Comparison of ENCODE assay signal across 17 cellular contexts in the genomic region with DNA sequence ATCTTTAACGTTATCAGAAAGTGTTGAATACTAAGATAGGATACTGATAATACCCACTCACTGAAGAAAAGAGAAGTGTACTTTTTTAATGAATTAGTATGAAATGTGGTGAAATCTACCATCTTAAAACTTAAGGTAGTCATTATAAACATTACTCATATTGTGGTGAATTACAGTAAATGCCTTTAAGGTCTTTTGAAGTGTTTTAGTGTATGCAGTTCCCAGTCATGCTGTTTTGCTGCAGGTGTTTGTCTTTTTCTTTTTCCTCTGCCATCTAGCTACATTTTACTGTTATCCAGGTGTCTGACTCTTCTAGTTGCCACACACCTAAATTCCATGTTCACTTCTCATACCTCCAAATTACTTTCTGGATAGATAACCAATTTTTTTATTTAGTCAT.
"Had no signal": no experiment of that assay in that cellular context is flagged by ENCODE, and none has a peak within 500 bp of the region (broad histone marks: within the 10 kb centered on the region; RNA-seq: fewer than 3 reads in every experiment).

No MANE protein-coding gene starts in this region.

- ATAC-seq: activated CD4-positive, CD25-positive, alpha-beta regulatory T cell treated with anti-CD3 and anti-CD28 coated beads, Interleukin-2, amount 50 U/mL, for 24 hours; activated CD8-positive, alpha-beta T cell treated with anti-CD3 and anti-CD28 coated beads, Interleukin-2, amount 10 ng/mL, durations not matched to agents 7 days and 5 days; left ventricle myocardium superior; SK-N-SH treated with all-trans-retinoic acid at 6 μM for 48 hours; T-cell had no signal

- H3K4me1 ChIP-seq: prostate gland, right atrium auricular region, thyroid gland had no signal

- H3K4me1 Mint-ChIP-seq: brain had no signal

- DNase-seq: activated CD8-positive, alpha-beta T cell treated with anti-CD3 and anti-CD28 coated beads, Interleukin-2, amount 10 ng/mL, durations not matched to agents 7 days and 5 days; activated naive CD8-positive, alpha-beta T cell treated with anti-CD3 and anti-CD28 coated beads, Interleukin-2, amount 10 ng/mL, durations not matched to agents 7 days and 5 days; anterior cingulate cortex; caudate nucleus; immature natural killer cell; left ventricle myocardium superior; stimulated activated CD4-positive, alpha-beta T cell treated with anti-CD3 and anti-CD28 coated beads, Interleukin-2, amount 100 ng/mL, for 24 hours; stimulated activated naive CD4-positive, alpha-beta T cell treated with Interleukin-2 at 50 U/mL for 16 hours; T-cell; T-helper 9 cell; thyroid gland had no signal

- H3K4me3 Mint-ChIP-seq: activated CD8-positive, alpha-beta T cell treated with anti-CD3 and anti-CD28 coated beads, Interleukin-2, amount 10 ng/mL, durations not matched to agents 7 days and 5 days; activated naive CD8-positive, alpha-beta T cell treated with anti-CD3 and anti-CD28 coated beads, Interleukin-2, amount 10 ng/mL, durations not matched to agents 7 days and 5 days; brain; immature natural killer cell; T-cell had no signal

- H3K27ac Mint-ChIP-seq: activated CD8-positive, alpha-beta T cell treated with anti-CD3 and anti-CD28 coated beads, Interleukin-2, amount 10 ng/mL, durations not matched to agents 7 days and 5 days; activated naive CD8-positive, alpha-beta T cell treated with anti-CD3 and anti-CD28 coated beads, Interleukin-2, amount 10 ng/mL, durations not matched to agents 7 days and 5 days; brain had no signal

- H3K27me3 Mint-ChIP-seq: activated naive CD8-positive, alpha-beta T cell treated with anti-CD3 and anti-CD28 coated beads, Interleukin-2, amount 10 ng/mL, durations not matched to agents 7 days and 5 days; brain; T-cell had no signal

- H3K27me3 ChIP-seq: right atrium auricular region, thyroid gland had no signal

- H3K9me3 ChIP-seq: prostate gland, right atrium auricular region, thyroid gland had no signal

- H3K4me3 ChIP-seq: prostate gland, right atrium auricular region, thyroid gland had no signal

- FAIRE-seq: urothelium cell line had no signal

- H3K27ac ChIP-seq: prostate gland, right atrium auricular region, thyroid gland had no signal

- H3K9me3 Mint-ChIP-seq: activated naive CD8-positive, alpha-beta T cell treated with anti-CD3 and anti-CD28 coated beads, Interleukin-2, amount 10 ng/mL, durations not matched to agents 7 days and 5 days; brain; immature natural killer cell; T-cell had no signal
